Comparison of ENCODE assay signal across 28 cellular contexts in the genomic region with DNA sequence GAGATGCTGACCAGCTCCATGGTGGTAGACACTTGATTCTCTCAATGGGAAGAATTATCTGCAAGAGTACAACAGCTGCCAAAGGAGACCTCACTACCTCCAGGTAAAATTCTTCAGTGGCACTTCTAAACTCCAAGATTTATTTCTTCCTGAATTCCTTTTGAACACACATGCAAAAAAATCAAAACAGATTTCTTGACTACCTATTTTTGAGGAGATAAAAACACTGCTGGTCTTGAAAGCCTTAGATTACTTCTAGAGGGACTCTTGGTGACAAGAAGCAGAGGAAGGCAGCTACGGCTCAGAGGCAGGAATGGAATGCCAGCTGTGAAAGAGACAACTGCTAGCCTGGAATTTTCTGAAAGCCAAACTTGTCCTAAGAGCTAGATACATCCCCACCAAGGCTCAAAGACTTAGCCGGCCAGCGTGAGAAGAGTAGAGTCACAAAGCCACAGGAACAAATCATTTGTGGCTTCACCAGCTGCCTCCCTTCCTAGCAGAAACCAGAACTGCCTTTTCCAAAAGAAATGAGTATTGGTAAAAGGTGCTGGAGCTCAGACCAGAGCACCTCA.
"Had no signal": no experiment of that assay in that cellular context is flagged by ENCODE, and none has a peak within 500 bp of the region (broad histone marks: within the 10 kb centered on the region; RNA-seq: fewer than 3 reads in every experiment).

No MANE protein-coding gene starts in this region.

- H3K27me3 Mint-ChIP-seq: activated CD4-positive, alpha-beta memory T cell treated with anti-CD3 and anti-CD28 coated beads, Interleukin-2, amount 10 ng/mL, durations not matched to agents 7 days and 5 days; activated CD4-positive, alpha-beta T cell treated with anti-CD3 and anti-CD28 coated beads, Interleukin-2, amount 10 ng/mL, durations not matched to agents 7 days and 5 days; activated naive CD8-positive, alpha-beta T cell treated with anti-CD3 and anti-CD28 coated beads for 36 hours; effector memory CD8-positive, alpha-beta T cell; stimulated activated naive CD8-positive, alpha-beta T cell treated with anti-CD3 and anti-CD28 coated beads, Interleukin-15, Interleukin-2, amounts not matched to agents 100 ng/mL and 50 ng/mL, for 24 hours; T-helper 17 cell had no signal

- ATAC-seq: activated T-cell treated with anti-CD3 and anti-CD28 coated beads, Interleukin-2, amount 50 U/mL, for 72 hours; effector memory CD8-positive, alpha-beta T cell; gastroesophageal sphincter; left colon; natural killer cell; right cardiac atrium; T-helper 17 cell had no signal

- H3K9me3 ChIP-seq: adrenal gland, gastroesophageal sphincter had no signal

- H3K27ac ChIP-seq: adrenal gland, brain microvascular endothelial cell, gastroesophageal sphincter had no signal

- DNase-seq: activated CD4-positive, alpha-beta memory T cell treated with anti-CD3 and anti-CD28 coated beads, Interleukin-2, amount 10 ng/mL, durations not matched to agents 7 days and 5 days; activated CD4-positive, alpha-beta T cell treated with anti-CD3 and anti-CD28 coated beads for 1 hour; activated CD4-positive, alpha-beta T cell treated with anti-CD3 and anti-CD28 coated beads, Interleukin-2, amount 10 ng/mL, durations not matched to agents 7 days and 5 days; activated effector memory CD4-positive, alpha-beta T cell treated with Interleukin-2 at 50 U/mL for 16 hours; activated naive CD4-positive, alpha-beta T cell treated with anti-CD3 and anti-CD28 coated beads for 36 hours; activated naive CD8-positive, alpha-beta T cell treated with anti-CD3 and anti-CD28 coated beads for 36 hours; activated T-cell treated with anti-CD3 and anti-CD28 coated beads, Interleukin-2, amount 50 U/mL, for 72 hours; adrenal gland; aorta; brain microvascular endothelial cell; caudate nucleus; cortex of kidney; effector memory CD8-positive, alpha-beta T cell; erythroblast; head of caudate nucleus; hippocampal formation; immature natural killer cell; kidney; left colon; midbrain; natural killer cell; right cardiac atrium; stimulated activated CD4-positive, alpha-beta T cell treated with anti-CD3 and anti-CD28 coated beads, Interleukin-2, amount 100 ng/mL, for 48 hours; substantia nigra; T-helper 17 cell; T1000 had no signal

- H3K27ac Mint-ChIP-seq: activated CD4-positive, alpha-beta memory T cell treated with anti-CD3 and anti-CD28 coated beads, Interleukin-2, amount 10 ng/mL, durations not matched to agents 7 days and 5 days; activated CD4-positive, alpha-beta T cell treated with anti-CD3 and anti-CD28 coated beads, Interleukin-2, amount 10 ng/mL, durations not matched to agents 7 days and 5 days; activated naive CD4-positive, alpha-beta T cell treated with anti-CD3 and anti-CD28 coated beads for 36 hours; activated naive CD8-positive, alpha-beta T cell treated with anti-CD3 and anti-CD28 coated beads for 36 hours; activated T-cell treated with anti-CD3 and anti-CD28 coated beads, Interleukin-2, amount 50 U/mL, for 72 hours; natural killer cell; stimulated activated naive CD8-positive, alpha-beta T cell treated with anti-CD3 and anti-CD28 coated beads, Interleukin-15, Interleukin-2, amounts not matched to agents 100 ng/mL and 50 ng/mL, for 24 hours; T-helper 17 cell had no signal

- H3K4me3 Mint-ChIP-seq: activated CD4-positive, alpha-beta memory T cell treated with anti-CD3 and anti-CD28 coated beads, Interleukin-2, amount 10 ng/mL, durations not matched to agents 7 days and 5 days; activated CD4-positive, alpha-beta T cell treated with anti-CD3 and anti-CD28 coated beads, Interleukin-2, amount 10 ng/mL, durations not matched to agents 7 days and 5 days; activated naive CD4-positive, alpha-beta T cell treated with anti-CD3 and anti-CD28 coated beads for 36 hours; activated naive CD8-positive, alpha-beta T cell treated with anti-CD3 and anti-CD28 coated beads for 36 hours; activated T-cell treated with anti-CD3 and anti-CD28 coated beads, Interleukin-2, amount 50 U/mL, for 72 hours; effector memory CD8-positive, alpha-beta T cell; immature natural killer cell; natural killer cell; stimulated activated naive CD8-positive, alpha-beta T cell treated with anti-CD3 and anti-CD28 coated beads, Interleukin-15, Interleukin-2, amounts not matched to agents 100 ng/mL and 50 ng/mL, for 24 hours; T-helper 17 cell had no signal

- H3K36me3 ChIP-seq: adrenal gland, brain microvascular endothelial cell had no signal

- H3K9me3 Mint-ChIP-seq: activated CD4-positive, alpha-beta memory T cell treated with anti-CD3 and anti-CD28 coated beads, Interleukin-2, amount 10 ng/mL, durations not matched to agents 7 days and 5 days; activated CD4-positive, alpha-beta T cell treated with anti-CD3 and anti-CD28 coated beads, Interleukin-2, amount 10 ng/mL, durations not matched to agents 7 days and 5 days; activated naive CD4-positive, alpha-beta T cell treated with anti-CD3 and anti-CD28 coated beads for 36 hours; activated naive CD8-positive, alpha-beta T cell treated with anti-CD3 and anti-CD28 coated beads for 36 hours; activated T-cell treated with anti-CD3 and anti-CD28 coated beads, Interleukin-2, amount 50 U/mL, for 72 hours; effector memory CD8-positive, alpha-beta T cell; immature natural killer cell; natural killer cell; stimulated activated naive CD8-positive, alpha-beta T cell treated with anti-CD3 and anti-CD28 coated beads, Interleukin-15, Interleukin-2, amounts not matched to agents 100 ng/mL and 50 ng/mL, for 24 hours had no signal

- H3K27me3 ChIP-seq: adrenal gland, brain microvascular endothelial cell, gastroesophageal sphincter had no signal

- H3K4me3 ChIP-seq: adrenal gland, gastroesophageal sphincter had no signal

- H3K36me3 Mint-ChIP-seq: natural killer cell had no signal
